ENCODE assay signal across 8 cellular contexts in genomic region chr3:195441971-195442572, GRCh38. TPM values are rescaled to one million over a fixed set of nuclear protein-coding genes. Genes with fewer than 3 reads are reported as not detected.
DNase-seq lines count a peak whose midpoint lies in the region; ATAC-seq and TF ChIP-seq lines count a peak whose summit lies in the region.

No MANE protein-coding gene starts in this region.

- TF ChIP-seq POLR2A in ovary (IDR thresholded peaks at IDR 0.05) = no peak

- TF ChIP-seq CTCF in ovary (IDR thresholded peaks at IDR 0.05) (no peak), tibial artery (IDR thresholded peaks at IDR 0.05) (no peak)

- no peaks in the 10 kb centered on the region for H3K9me3 ChIP-seq in SJCRH30 (replicated peaks)
- H3K9me3 ChIP-seq in ovary = no peaks in the 10 kb centered on the region
- H3K9me3 ChIP-seq in tibial artery = no peaks in the 10 kb centered on the region

- no peaks in the 10 kb centered on the region for H3K36me3 ChIP-seq in SJCRH30
- H3K36me3 ChIP-seq in ovary = no peaks in the 10 kb centered on the region
- H3K36me3 ChIP-seq in tibial artery = no peaks in the 10 kb centered on the region

- H3K4me3 ChIP-seq in SJCRH30 = peak overlapping the region; percentile 86
- H3K4me3 ChIP-seq in ovary = peak overlapping the region; percentile 99
- peak overlapping the region; percentile 91 to 94 for H3K4me3 ChIP-seq in tibial artery

- ATAC-seq in GM18907 (IDR thresholded peaks at IDR 0.05; ENCODE audit: unreplicated experiment) (peak; percentile 9), HG03457 (IDR thresholded peaks at IDR 0.05; ENCODE audit: unreplicated experiment) (peak; percentile 2)

- peak; percentile 35 for DNase-seq in AG08396 (ENCODE audit: low spot score)
- DNase-seq in SJCRH30 = peak; percentile 62 to 68
- peak; percentile 48 for DNase-seq in activated naive CD4-positive, alpha-beta T cell treated with anti-CD3 and anti-CD28 coated beads, Interleukin-2, amount 50 U/mL, for 16 hours
- peak; percentile 50 for DNase-seq in glomerular visceral epithelial cell (ENCODE audit: extremely low spot score)
- peak in 4 of 5 donors; percentile 35 to 52 (median 50) for DNase-seq in ovary
- DNase-seq in tibial artery = peak; percentile 37 to 68

- H3K27me3 ChIP-seq in SJCRH30 = no peaks in the 10 kb centered on the region
- no peaks in the 10 kb centered on the region for H3K27me3 ChIP-seq in ovary
- H3K27me3 ChIP-seq in tibial artery = no peaks in the 10 kb centered on the region

- 0 to 1% (median 0%) methylated on average over 43 of the region's 43 CpGs for WGBS in ovary, 3 donors

- H3K27ac ChIP-seq in SJCRH30 (peak overlapping the region; percentile 53), ovary (peak overlapping the region; percentile 79 to 89), tibial artery (peak overlapping the region; percentile 94 to 98)

- H3K4me1 ChIP-seq in SJCRH30 (0 out of 2 replicates have a peak, but pooled peaks cover 3% of the 10 kb centered on the region), ovary (ENCODE audit: insufficient read depth) (peaks cover 5% of the 10 kb centered on the region), tibial artery (peaks cover 0 to 26% (median 7%) of the 10 kb centered on the region in 4 donors)

- intact Hi-C loops in ovary (cut with DNase I) (loop anchor here in 1 of 4 donors (10.0 kb wide), 1 partner anchor 83 kb away; no protein-coding TSS in a partner anchor), tibial artery (cut with DNase I; ENCODE audit: low total_unique reads) (loop anchor here (2.0 to 10.0 kb wide), 3 partner anchors 103 to 760 kb away; partner anchors contain the start of genes PPP1R2 and XXYLT1)

- no peak for TF ChIP-seq EP300 in ovary (IDR thresholded peaks at IDR 0.05)

RNA-seq across cellular contexts. Expression of gene ACAP2, which starts 0.7 kb away (rescaled TPM):
- 29.9 and 35.4 TPM in 2 replicates for total RNA-seq in SJCRH30 (2014; rRNA removed; shearing (Covaris generic))
- total RNA-seq in ovary = 10 to 100 TPM; 42.4 to 66.8 (median 53.5) TPM
- polyA plus RNA-seq in ovary = 10 to 100 TPM; 15.1 to 21.1 TPM

Comparison
In these comparisons a context has a peak if more than half of its experiments do, and no peak if none do; other contexts are left out.
1. Peak in every context shown above with its lines: DNase-seq, ATAC-seq, H3K4me3 ChIP-seq and H3K27ac ChIP-seq.